ENCODE assay signal across 1 cellular context in the genomic region with DNA sequence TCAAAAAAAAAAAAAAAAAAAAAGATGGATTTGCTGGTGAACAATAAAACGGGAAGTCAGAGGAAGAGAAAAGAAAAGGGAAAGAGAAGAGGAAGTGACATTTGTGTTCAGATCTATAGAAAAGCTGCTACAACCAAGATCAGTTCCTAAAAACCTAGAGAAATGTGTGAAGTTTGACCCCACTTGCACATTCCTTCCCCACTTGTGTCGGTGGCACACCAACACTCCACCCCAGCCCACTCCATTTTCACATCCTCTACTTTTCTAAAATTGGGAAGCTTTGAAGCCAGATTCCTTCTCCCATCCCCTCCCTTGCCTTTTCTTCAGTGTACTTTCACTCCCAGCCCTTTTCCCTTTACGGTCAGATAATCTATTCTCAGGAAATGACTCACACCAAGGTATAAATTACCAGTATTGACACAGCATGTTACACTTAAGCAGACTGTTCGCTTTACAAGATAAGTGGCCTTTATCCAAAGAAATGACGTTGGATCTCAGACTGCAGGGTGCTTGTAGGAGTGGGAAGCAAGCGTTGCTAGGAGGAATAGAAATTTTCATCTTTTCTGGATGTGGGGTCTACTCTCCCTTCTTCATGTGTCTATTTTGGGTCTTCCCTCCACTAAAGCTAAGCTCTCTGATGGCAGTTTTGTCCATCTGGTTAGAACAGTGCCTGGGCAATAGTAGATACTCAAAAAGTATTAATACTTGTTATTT.
TF ChIP-seq lines count a peak whose summit lies in the region.

No MANE protein-coding gene starts in this region.

TF ChIP-seq in HepG2, 621 proteins besides CTCF, POLR2A, EP300 and RAD21 (continued from another document):
- TF ChIP-seq ZNF674 (CRISPR knock-in tag; IDR thresholded peaks at IDR 0.05; ENCODE audit: low read depth), result no peak
- TF ChIP-seq, protein P1, sequence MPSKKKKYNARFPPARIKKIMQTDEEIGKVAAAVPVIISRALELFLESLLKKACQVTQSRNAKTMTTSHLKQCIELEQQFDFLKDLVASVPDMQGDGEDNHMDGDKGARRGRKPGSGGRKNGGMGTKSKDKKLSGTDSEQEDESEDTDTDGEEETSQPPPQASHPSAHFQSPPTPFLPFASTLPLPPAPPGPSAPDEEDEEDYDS (CRISPR knock-in tag; IDR thresholded peaks at IDR 0.05), result peak; percentile 69; the same call in 1 of the 2 replicates
- TF ChIP-seq ZNF773 (CRISPR knock-in tag; IDR thresholded peaks at IDR 0.05; ENCODE audit: borderline replicate concordance), result no peak
- TF ChIP-seq THAP11 (CRISPR knock-in tag; IDR thresholded peaks at IDR 0.05), result no peak; the same call in 1 of the 2 replicates
- TF ChIP-seq HDAC6 (IDR thresholded peaks at IDR 0.05; ENCODE audit: low read depth, low read length), result no peak
- TF ChIP-seq SETDB1 (CRISPR knock-in tag; IDR thresholded peaks at IDR 0.05; ENCODE audit: borderline replicate concordance), result no peak
- peak; percentile 100 for TF ChIP-seq FOXA3 (CRISPR knock-in tag; IDR thresholded peaks at IDR 0.05)
- TF ChIP-seq ATF1 (CRISPR knock-in tag; IDR thresholded peaks at IDR 0.05), result peak; percentile 68; the same call in 1 of the 2 replicates
- no peak for TF ChIP-seq ZNF484 (CRISPR knock-in tag; IDR thresholded peaks at IDR 0.05; ENCODE audit: borderline replicate concordance, low read depth)
- TF ChIP-seq ZNF496 (CRISPR knock-in tag; IDR thresholded peaks at IDR 0.05; ENCODE audit: insufficient replicate concordance), result no peak
- 0 out of 2 replicates have a peak, but pooled peaks have one; percentile 22 for TF ChIP-seq ZFY (CRISPR knock-in tag; IDR thresholded peaks at IDR 0.05)
- no peak for TF ChIP-seq GLI4 (CRISPR knock-in tag; IDR thresholded peaks at IDR 0.05; ENCODE audit: borderline replicate concordance)
- TF ChIP-seq BATF2 (CRISPR knock-in tag; IDR thresholded peaks at IDR 0.05), result no peak
- TF ChIP-seq PRPF4 (IDR thresholded peaks at IDR 0.05; ENCODE audit: low read depth, low read length, poor library complexity, severe bottlenecking), result no peak
- TF ChIP-seq, protein P2, sequence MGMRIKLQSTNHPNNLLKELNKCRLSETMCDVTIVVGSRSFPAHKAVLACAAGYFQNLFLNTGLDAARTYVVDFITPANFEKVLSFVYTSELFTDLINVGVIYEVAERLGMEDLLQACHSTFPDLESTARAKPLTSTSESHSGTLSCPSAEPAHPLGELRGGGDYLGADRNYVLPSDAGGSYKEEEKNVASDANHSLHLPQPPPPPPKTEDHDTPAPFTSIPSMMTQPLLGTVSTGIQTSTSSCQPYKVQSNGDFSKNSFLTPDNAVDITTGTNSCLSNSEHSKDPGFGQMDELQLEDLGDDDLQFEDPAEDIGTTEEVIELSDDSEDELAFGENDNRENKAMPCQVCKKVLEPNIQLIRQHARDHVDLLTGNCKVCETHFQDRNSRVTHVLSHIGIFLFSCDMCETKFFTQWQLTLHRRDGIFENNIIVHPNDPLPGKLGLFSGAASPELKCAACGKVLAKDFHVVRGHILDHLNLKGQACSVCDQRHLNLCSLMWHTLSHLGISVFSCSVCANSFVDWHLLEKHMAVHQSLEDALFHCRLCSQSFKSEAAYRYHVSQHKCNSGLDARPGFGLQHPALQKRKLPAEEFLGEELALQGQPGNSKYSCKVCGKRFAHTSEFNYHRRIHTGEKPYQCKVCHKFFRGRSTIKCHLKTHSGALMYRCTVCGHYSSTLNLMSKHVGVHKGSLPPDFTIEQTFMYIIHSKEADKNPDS (CRISPR knock-in tag; IDR thresholded peaks at IDR 0.05), result no peak
- no peak for TF ChIP-seq MAZ (IDR thresholded peaks at IDR 0.05; ENCODE audit: borderline replicate concordance, low read depth, low read length)
- no peak for TF ChIP-seq MAZ (CRISPR knock-in tag; IDR thresholded peaks at IDR 0.05; ENCODE audit: low read depth)
- peak; percentile 42; the same call in 1 of the 2 replicates for TF ChIP-seq HDAC1 (CRISPR knock-in tag; IDR thresholded peaks at IDR 0.05)
- no peak for TF ChIP-seq ADNP (CRISPR knock-in tag; IDR thresholded peaks at IDR 0.05)
- TF ChIP-seq KDM5B (CRISPR knock-in tag; IDR thresholded peaks at IDR 0.05; ENCODE audit: borderline replicate concordance), result no peak
- 0 out of 2 replicates have a peak, but pooled peaks have one; percentile 41 for TF ChIP-seq PRDM10 (CRISPR knock-in tag; IDR thresholded peaks at IDR 0.05; ENCODE audit: low read depth)
- TF ChIP-seq ZNF234 (CRISPR knock-in tag; conservative IDR thresholded peaks at IDR 0.05), result no peak
- no peak for TF ChIP-seq ZNF761 (CRISPR knock-in tag; conservative IDR thresholded peaks at IDR 0.05)
- no peak for TF ChIP-seq ZNF782 (CRISPR knock-in tag; IDR thresholded peaks at IDR 0.05; ENCODE audit: borderline replicate concordance)
- TF ChIP-seq MAX (IDR thresholded peaks at IDR 0.05), result peak; percentile 48; the same call in 1 of the 2 replicates
- TF ChIP-seq ZBTB10 (CRISPR knock-in tag; IDR thresholded peaks at IDR 0.05; ENCODE audit: borderline replicate concordance), result no peak
- peak; percentile 78 for TF ChIP-seq RARA (CRISPR knock-in tag; IDR thresholded peaks at IDR 0.05)
- TF ChIP-seq, protein P3, sequence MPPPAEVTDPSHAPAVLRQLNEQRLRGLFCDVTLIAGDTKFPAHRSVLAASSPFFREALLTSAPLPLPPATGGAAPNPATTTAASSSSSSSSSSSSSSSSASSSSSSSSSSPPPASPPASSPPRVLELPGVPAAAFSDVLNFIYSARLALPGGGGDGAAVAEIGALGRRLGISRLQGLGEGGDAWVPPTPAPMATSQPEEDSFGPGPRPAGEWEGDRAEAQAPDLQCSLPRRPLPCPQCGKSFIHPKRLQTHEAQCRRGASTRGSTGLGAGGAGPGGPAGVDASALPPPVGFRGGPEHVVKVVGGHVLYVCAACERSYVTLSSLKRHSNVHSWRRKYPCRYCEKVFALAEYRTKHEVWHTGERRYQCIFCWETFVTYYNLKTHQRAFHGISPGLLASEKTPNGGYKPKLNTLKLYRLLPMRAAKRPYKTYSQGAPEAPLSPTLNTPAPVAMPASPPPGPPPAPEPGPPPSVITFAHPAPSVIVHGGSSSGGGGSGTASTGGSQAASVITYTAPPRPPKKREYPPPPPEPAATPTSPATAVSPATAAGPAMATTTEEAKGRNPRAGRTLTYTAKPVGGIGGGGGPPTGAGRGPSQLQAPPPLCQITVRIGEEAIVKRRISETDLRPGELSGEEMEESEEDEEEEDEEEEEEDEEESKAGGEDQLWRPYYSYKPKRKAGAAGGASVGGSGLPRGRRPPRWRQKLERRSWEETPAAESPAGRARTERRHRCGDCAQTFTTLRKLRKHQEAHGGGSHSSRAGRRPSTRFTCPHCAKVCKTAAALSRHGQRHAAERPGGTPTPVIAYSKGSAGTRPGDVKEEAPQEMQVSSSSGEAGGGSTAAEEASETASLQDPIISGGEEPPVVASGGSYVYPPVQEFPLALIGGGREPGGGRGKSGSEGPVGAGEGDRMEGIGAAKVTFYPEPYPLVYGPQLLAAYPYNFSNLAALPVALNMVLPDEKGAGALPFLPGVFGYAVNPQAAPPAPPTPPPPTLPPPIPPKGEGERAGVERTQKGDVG (CRISPR knock-in tag; IDR thresholded peaks at IDR 0.05; ENCODE audit: borderline replicate concordance), result no peak
- peak; percentile 60 for TF ChIP-seq HNRNPK (IDR thresholded peaks at IDR 0.05; ENCODE audit: low read depth, low read length, poor library complexity, severe bottlenecking)
- TF ChIP-seq TSC22D2 (CRISPR knock-in tag; IDR thresholded peaks at IDR 0.05; ENCODE audit: borderline replicate concordance), result no peak
- peak; percentile 62; the same call in 1 of the 2 replicates for TF ChIP-seq ZHX2 (IDR thresholded peaks at IDR 0.05; ENCODE audit: low read depth)
- no peak for TF ChIP-seq ZHX2 (CRISPR knock-in tag; IDR thresholded peaks at IDR 0.05; ENCODE audit: borderline replicate concordance)
